In the genomic region with DNA sequence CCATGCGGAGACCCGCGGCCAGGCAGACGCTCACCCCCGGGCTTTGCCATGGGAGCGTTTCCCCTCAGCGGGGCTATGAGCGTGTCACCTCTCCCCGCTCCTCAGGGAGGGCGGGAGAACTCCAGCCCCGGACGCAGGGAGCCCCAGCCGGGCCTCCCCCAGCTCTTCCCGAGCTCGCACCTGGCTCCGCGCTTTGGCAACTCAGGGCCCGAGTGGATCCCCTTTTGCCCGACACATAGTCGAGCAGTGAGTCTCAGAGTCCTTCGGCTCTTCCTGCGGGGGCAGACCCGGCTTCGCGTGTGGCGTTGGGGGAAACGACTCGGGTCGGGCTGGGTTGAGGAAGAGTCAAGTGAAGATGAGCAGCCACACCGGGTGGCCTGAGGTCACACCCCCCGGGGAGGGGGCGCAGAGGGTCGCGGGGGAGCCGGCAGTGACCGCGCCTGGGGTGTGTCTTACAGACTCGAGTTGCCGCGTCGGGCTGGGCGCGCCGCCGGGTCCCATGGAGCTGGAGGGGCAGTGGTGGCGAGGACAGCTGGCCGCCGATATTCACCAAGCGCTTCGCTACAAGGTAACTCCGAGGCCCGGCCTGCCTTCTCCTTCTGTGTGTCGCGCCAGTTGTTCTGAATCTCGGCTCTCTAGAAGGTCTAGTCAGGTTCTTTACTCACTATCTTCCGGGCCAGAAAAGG, we compare ENCODE assay signal across 8 cellular contexts. TPM values are rescaled to one million over a fixed set of nuclear protein-coding genes. Genes with fewer than 3 reads are reported as not detected.
DNase-seq lines count a peak whose midpoint lies in the region; ATAC-seq, FAIRE-seq and TF ChIP-seq lines count a peak whose summit lies in the region.

No MANE protein-coding gene starts in this region.

- intact Hi-C loops in PC-9 (cut with micrococcal nuclease; ENCODE audit: unreplicated experiment): loop anchor here (2.0 to 5.0 kb wide), 2 partner anchors 87 to 352 kb away; a partner anchor contains a TSS
- intact Hi-C loops in natural killer cell (cut with micrococcal nuclease): loop anchor here (5.0 kb wide), 3 partner anchors 43 to 352 kb away; a partner anchor contains a TSS

- H3K27me3 ChIP-seq in BLaER1 treated with 17β-estradiol and CSF1 and Interleukin-3, amounts not matched to agents 10 nM and 100 nM: no peaks in the 10 kb centered on the region
- no peaks in the 10 kb centered on the region for H3K27me3 ChIP-seq in PC-9 (ENCODE audit: insufficient read depth, low read depth)

- peaks cover 35% of the 10 kb centered on the region for H3K79me2 ChIP-seq in PC-9 (ENCODE audit: low read depth)

- FAIRE-seq in GM19239 (lab: Jason Lieb, UNC): peak; percentile 90

- no peaks in the 10 kb centered on the region for H3K9me3 Mint-ChIP-seq in activated T-helper 17 cell treated with anti-CD3 and anti-CD28 coated beads, Interleukin-2, amount 50 U/mL, for 72 hours
- H3K9me3 Mint-ChIP-seq in natural killer cell: no peaks in the 10 kb centered on the region
- H3K9me3 Mint-ChIP-seq in stimulated activated naive CD8-positive, alpha-beta T cell treated with anti-CD3 and anti-CD28 coated beads, Interleukin-15, amount 100 ng/mL, for 72 hours: no peaks in the 10 kb centered on the region

- peaks cover 41% of the 10 kb centered on the region for H3K36me3 Mint-ChIP-seq in activated T-helper 17 cell treated with anti-CD3 and anti-CD28 coated beads, Interleukin-2, amount 50 U/mL, for 72 hours (ENCODE audit: low read depth)
- no peaks in the 10 kb centered on the region for H3K36me3 Mint-ChIP-seq in natural killer cell

- no TSS peak for BruUV-seq in PC-9 (replicated peaks; lab: Mats Ljungman, UMichigan)

- peak overlapping the region; percentile 92 to 99 (median 97) for H3K9ac ChIP-seq in BLaER1 treated with 17β-estradiol and CSF1 and Interleukin-3, amounts not matched to agents 10 nM and 100 nM

- H3K4me3 Mint-ChIP-seq in activated T-helper 17 cell treated with anti-CD3 and anti-CD28 coated beads, Interleukin-2, amount 50 U/mL, for 72 hours: peak overlapping the region; percentile 85
- peak overlapping the region; percentile 90 for H3K4me3 Mint-ChIP-seq in natural killer cell
- H3K4me3 Mint-ChIP-seq in stimulated activated naive CD8-positive, alpha-beta T cell treated with anti-CD3 and anti-CD28 coated beads, Interleukin-15, amount 100 ng/mL, for 72 hours: peak overlapping the region; percentile 89 to 99

- peak overlapping the region; percentile 86 for H3K27ac Mint-ChIP-seq in activated T-helper 17 cell treated with anti-CD3 and anti-CD28 coated beads, Interleukin-2, amount 50 U/mL, for 72 hours
- peak overlapping the region; percentile 79 to 92 for H3K27ac Mint-ChIP-seq in natural killer cell
- peak overlapping the region; percentile 59 to 95 for H3K27ac Mint-ChIP-seq in stimulated activated naive CD8-positive, alpha-beta T cell treated with anti-CD3 and anti-CD28 coated beads, Interleukin-15, amount 100 ng/mL, for 72 hours

- H3K9me2 ChIP-seq in PC-9 (ENCODE audit: insufficient read depth): no peaks in the 10 kb centered on the region

- H3K27me3 Mint-ChIP-seq in activated T-helper 17 cell treated with anti-CD3 and anti-CD28 coated beads, Interleukin-2, amount 50 U/mL, for 72 hours: no peaks in the 10 kb centered on the region
- no peaks in the 10 kb centered on the region for H3K27me3 Mint-ChIP-seq in natural killer cell (ENCODE audit: low read depth in 2 of 2)
- H3K27me3 Mint-ChIP-seq in stimulated activated naive CD8-positive, alpha-beta T cell treated with anti-CD3 and anti-CD28 coated beads, Interleukin-15, amount 100 ng/mL, for 72 hours: peaks cover 2% of the 10 kb centered on the region

- H3K27ac ChIP-seq in BLaER1 treated with 17β-estradiol and CSF1 and Interleukin-3, amounts not matched to agents 10 nM and 100 nM: peak overlapping the region; percentile 89 to 99 (median 96)
- H3K27ac ChIP-seq in PC-9: peak overlapping the region; percentile 37; the same call in 1 of the 2 replicates

- H3K4me1 Mint-ChIP-seq in activated T-helper 17 cell treated with anti-CD3 and anti-CD28 coated beads, Interleukin-2, amount 50 U/mL, for 72 hours: peaks cover 28% of the 10 kb centered on the region
- peaks cover 29 to 42% of the 10 kb centered on the region in 2 donors for H3K4me1 Mint-ChIP-seq in natural killer cell
- H3K4me1 Mint-ChIP-seq in stimulated activated naive CD8-positive, alpha-beta T cell treated with anti-CD3 and anti-CD28 coated beads, Interleukin-15, amount 100 ng/mL, for 72 hours: peaks cover 44% of the 10 kb centered on the region

- peak overlapping the region; percentile 70 to 93 (median 84) for H3K4me3 ChIP-seq in BLaER1 treated with 17β-estradiol and CSF1 and Interleukin-3, amounts not matched to agents 10 nM and 100 nM
- peak overlapping the region; percentile 75 for H3K4me3 ChIP-seq in PC-9

- H3K4me1 ChIP-seq in BLaER1 treated with 17β-estradiol and CSF1 and Interleukin-3, amounts not matched to agents 10 nM and 100 nM: peaks cover 25 to 50% (median 43%) of the 10 kb centered on the region in 10 experiments
- peaks cover 15% of the 10 kb centered on the region; the same call in 1 of the 2 replicates for H3K4me1 ChIP-seq in PC-9 (replicated peaks; ENCODE audit: insufficient read depth)

- H3F3A ChIP-seq in PC-9 (ENCODE audit: insufficient read depth, low read depth): no peaks in the 10 kb centered on the region

- CTCF ChIA-PET in PC-9 (lab: Charles Lee): no interaction called here

- peak; percentile 56 for ATAC-seq in HG03354 (IDR thresholded peaks at IDR 0.05; ENCODE audit: poor library complexity, severe bottlenecking, unreplicated experiment)
- peak; percentile 54 for ATAC-seq in activated T-helper 17 cell treated with anti-CD3 and anti-CD28 coated beads, Interleukin-2, amount 50 U/mL, for 72 hours (replicated peaks)
- peak; percentile 34 to 61 (median 42) for ATAC-seq in natural killer cell
- peak; percentile 69 for ATAC-seq in stimulated activated naive CD8-positive, alpha-beta T cell treated with anti-CD3 and anti-CD28 coated beads, Interleukin-15, amount 100 ng/mL, for 72 hours

- H3K4me2 ChIP-seq in BLaER1 treated with 17β-estradiol and CSF1 and Interleukin-3, amounts not matched to agents 10 nM and 100 nM: peak overlapping the region; percentile 82 to 97 (median 90)
- H3K4me2 ChIP-seq in PC-9: peak overlapping the region; percentile 82

- DNase-seq in GM19239 (ENCODE audit: insufficient read length, low spot score): peak; percentile 59
- DNase-seq in PC-9: peak in 1 of 2 experiments; percentile 29
- DNase-seq in fibroblast of peridontal ligament (ENCODE audit: extremely low read depth): peak; percentile 31
- no peak for DNase-seq in natural killer cell
- DNase-seq in stimulated activated naive CD8-positive, alpha-beta T cell treated with anti-CD3 and anti-CD28 coated beads, Interleukin-15, amount 100 ng/mL, for 72 hours: peak; percentile 55 to 63

- POLR2A ChIA-PET in PC-9 (lab: Charles Lee; ENCODE audit: unreplicated experiment): no interaction called here

- peaks cover 16 to 50% (median 37%) of the 10 kb centered on the region in 11 experiments; a peak in 19 of 22 replicates for H4K20me1 ChIP-seq in BLaER1 treated with 17β-estradiol and CSF1 and Interleukin-3, amounts not matched to agents 10 nM and 100 nM
- no peaks in the 10 kb centered on the region for H4K20me1 ChIP-seq in PC-9 (ENCODE audit: insufficient read depth)

- H2AFZ ChIP-seq in PC-9: peak overlapping the region; percentile 89

- no peaks in the 10 kb centered on the region for H3K9me3 ChIP-seq in BLaER1 treated with 17β-estradiol and CSF1 and Interleukin-3, amounts not matched to agents 10 nM and 100 nM (replicated peaks in 1 of 11)
- no peaks in the 10 kb centered on the region; the same call in 1 of the 2 replicates for H3K9me3 ChIP-seq in PC-9 (ENCODE audit: insufficient read depth, low read depth)

- H3K36me3 ChIP-seq in BLaER1 treated with 17β-estradiol and CSF1 and Interleukin-3, amounts not matched to agents 10 nM and 100 nM: peaks cover 18 to 35% (median 34%) of the 10 kb centered on the region in 11 experiments; a peak in 21 of 22 replicates
- no peaks in the 10 kb centered on the region for H3K36me3 ChIP-seq in PC-9 (ENCODE audit: low read depth)

- TF ChIP-seq CTCF in PC-9 (conservative IDR thresholded peaks at IDR 0.05) (no peak), natural killer cell (IDR thresholded peaks at IDR 0.05) (no peak)

RNA-seq across cellular contexts. Expression of a gene that starts 0.7 kb away (rescaled TPM):
- 2.5 TPM in 2 replicates for total RNA-seq in PC-9 (2021)
- total RNA-seq in activated T-helper 17 cell treated with anti-CD3 and anti-CD28 coated beads, Interleukin-2, amount 50 U/mL, for 72 hours: 1 to 10 TPM; 3.7 to 7.9 TPM
- 1 to 10 TPM; 5.9 to 7.1 (median 6.0) TPM for total RNA-seq in natural killer cell
